Comparison of ENCODE assay signal across 8 cellular contexts in genomic region chr3:141311170-141311495, GRCh38.
DNase-seq lines count a peak whose midpoint lies in the region; ATAC-seq lines count a peak whose summit lies in the region.

No MANE protein-coding gene starts in this region.

- peaks cover 49% of the 10 kb centered on the region for H3K4me1 Mint-ChIP-seq in central memory CD8-positive, alpha-beta T cell

- no peaks in the 10 kb centered on the region for H3K27me3 ChIP-seq in ACC112 (ENCODE audit: insufficient read depth, low read length)
- peaks cover 11% of the 10 kb centered on the region for H3K27me3 ChIP-seq in HUES6 (ENCODE audit: control insufficient read depth, insufficient read depth, low read length)
- H3K27me3 ChIP-seq in muscle layer of duodenum (ENCODE audit: low read depth, low read length): no peaks in the 10 kb centered on the region

- peak overlapping the region; percentile 95 for H3K4me3 Mint-ChIP-seq in central memory CD8-positive, alpha-beta T cell

- no peaks in the 10 kb centered on the region for H3K9me3 Mint-ChIP-seq in central memory CD8-positive, alpha-beta T cell

- H3K27ac Mint-ChIP-seq in central memory CD8-positive, alpha-beta T cell (ENCODE audit: low read depth): peak overlapping the region; percentile 98

- H3K36me3 ChIP-seq in ACC112 (ENCODE audit: insufficient read depth, low read length) (no peaks in the 10 kb centered on the region), HUES6 (ENCODE audit: control insufficient read depth, insufficient read depth, low read length) (no peaks in the 10 kb centered on the region), muscle layer of duodenum (ENCODE audit: control insufficient read depth in 1 of 2, insufficient read depth in 2 of 2, low read length in 2 of 2) (no peaks in the 10 kb centered on the region)

- H3K4me1 ChIP-seq in ACC112 (ENCODE audit: control insufficient read depth, insufficient read depth, low read length, unreplicated experiment) (peaks cover 12% of the 10 kb centered on the region), HUES6 (ENCODE audit: control insufficient read depth, insufficient read depth, low read length) (peaks cover 11% of the 10 kb centered on the region), muscle layer of duodenum (ENCODE audit: control insufficient read depth in 1 of 2, insufficient read depth in 2 of 2, low read length in 2 of 2) (peaks cover 6 to 15% of the 10 kb centered on the region in 2 donors)

- no peaks in the 10 kb centered on the region for H3K27me3 Mint-ChIP-seq in central memory CD8-positive, alpha-beta T cell

- no peak for DNase-seq in central memory CD8-positive, alpha-beta T cell (ENCODE audit: low spot score in 2 of 2)
- no peak for DNase-seq in DMS79 treated with DMSO at 0.1 percent for 48 hours (lab: John Stamatoyannopoulos, UW)
- DNase-seq in kidney tubule cell (ENCODE audit: low spot score): no peak
- no peak for DNase-seq in HuH-7 (ENCODE audit: low spot score)

- peak overlapping the region; percentile 65 for H3K9ac ChIP-seq in HUES6 (ENCODE audit: low read length)

- no peaks in the 10 kb centered on the region for H3K79me2 ChIP-seq in ACC112 (ENCODE audit: control insufficient read depth, insufficient read depth, low read length, unreplicated experiment)

- H2AFZ ChIP-seq in ACC112 (ENCODE audit: low read length, unreplicated experiment): peak overlapping the region; percentile 47

- H3K27ac ChIP-seq in ACC112 (ENCODE audit: low read depth, low read length) (no peak overlapping the region), HUES6 (ENCODE audit: low read depth, low read length) (no peak overlapping the region), muscle layer of duodenum (ENCODE audit: low read length) (peak overlapping the region; percentile 90)

- no peak for ATAC-seq in central memory CD8-positive, alpha-beta T cell (replicated peaks; ENCODE audit: extremely low read depth, poor library complexity, severe bottlenecking)
- ATAC-seq in HG03159 (IDR thresholded peaks at IDR 0.05; ENCODE audit: unreplicated experiment): no peak

- H3K9me3 ChIP-seq in HUES6 (ENCODE audit: control insufficient read depth, insufficient read depth, low read depth, low read length) (no peaks in the 10 kb centered on the region), muscle layer of duodenum (ENCODE audit: control insufficient read depth in 1 of 2, low read length in 2 of 2) (no peaks in the 10 kb centered on the region)

- H3K36me3 Mint-ChIP-seq in central memory CD8-positive, alpha-beta T cell (ENCODE audit: insufficient read depth): peaks cover 7% of the 10 kb centered on the region

- H3K4me3 ChIP-seq in ACC112 (ENCODE audit: low read depth, low read length) (peak overlapping the region; percentile 90), HUES6 (ENCODE audit: low read depth, low read length) (peak overlapping the region; percentile 96), muscle layer of duodenum (ENCODE audit: low read depth in 1 of 2, low read length in 2 of 2) (peak overlapping the region; percentile 83 to 93)
